Comparison of ENCODE assay signal across 13 cellular contexts in genomic region chr12:42565633-42566032, GRCh38. TPM values are rescaled to one million over a fixed set of nuclear protein-coding genes. Genes with fewer than 3 reads are reported as not detected.
DNase-seq lines count a peak whose midpoint lies in the region; ATAC-seq and TF ChIP-seq lines count a peak whose summit lies in the region.
"Had no signal": no experiment of that assay in that cellular context is flagged by ENCODE, and none has a peak within 500 bp of the region (broad histone marks: within the 10 kb centered on the region; RNA-seq: fewer than 3 reads in every experiment).

No MANE protein-coding gene starts in this region.

- peaks cover 7% of the 10 kb centered on the region for H3K36me3 Mint-ChIP-seq in mesothelial cell of epicardium
- H3K36me3 Mint-ChIP-seq: immature natural killer cell had no signal

- no peak overlapping the region for H3K4me3 Mint-ChIP-seq in mesothelial cell of epicardium
- H3K4me3 Mint-ChIP-seq: immature natural killer cell had no signal

- DNase-seq in AG09319 (ENCODE audit: extremely low read depth, low read depth) (no peak), NCI-H69 (lab: John Stamatoyannopoulos, UW) (peak; percentile 36), dermis blood vessel endothelial cell (peak; percentile 44), mesothelial cell of epicardium (ENCODE audit: low spot score in 2 of 2, unreplicated experiment in 2 of 2) (no peak), GM10266 (ENCODE audit: extremely low spot score) (no peak), erythroblast (lab: John Stamatoyannopoulos, UW) (no peak), mesenteric fat pad (ENCODE audit: low spot score) (no peak)
- DNase-seq: immature natural killer cell; KG1; NCI-H1694 treated with DMSO at 0.1 percent for 48 hours; stimulated activated CD4-positive, alpha-beta T cell treated with anti-CD3 and anti-CD28 coated beads, Interleukin-2, amount 100 ng/mL, for 48 hours had no signal

- peaks cover 32% of the 10 kb centered on the region for H3K4me1 Mint-ChIP-seq in mesothelial cell of epicardium
- H3K4me1 Mint-ChIP-seq: immature natural killer cell had no signal

- no peak for TF ChIP-seq POLR2A in erythroblast (IDR thresholded peaks at IDR 0.05; ENCODE audit: low read length)

- H3K27ac Mint-ChIP-seq in mesothelial cell of epicardium = peak overlapping the region; percentile 17
- H3K27ac Mint-ChIP-seq: immature natural killer cell had no signal

- H3K9me3 Mint-ChIP-seq in mesothelial cell of epicardium = peaks cover 3% of the 10 kb centered on the region

- TF ChIP-seq CTCF in AG09319 (IDR thresholded peaks at IDR 0.05; ENCODE audit: low read depth, low read length) (peak; percentile 18), mesothelial cell of epicardium (IDR thresholded peaks at IDR 0.05; ENCODE audit: unreplicated experiment) (no peak), GM10266 (IDR thresholded peaks at IDR 0.05; ENCODE audit: control insufficient read depth, insufficient read depth, low read depth, missing control alignments) (no peak)

- no peaks in the 10 kb centered on the region for H3K27me3 Mint-ChIP-seq in mesothelial cell of epicardium (ENCODE audit: low read depth)

- ATAC-seq in HG03039 (IDR thresholded peaks at IDR 0.05; ENCODE audit: unreplicated experiment) = no peak
- ATAC-seq: activated CD4-positive, CD25-positive, alpha-beta regulatory T cell treated with anti-CD3 and anti-CD28 coated beads, Interleukin-2, amount 50 U/mL, for 24 hours had no signal

RNA-seq across cellular contexts. Expression of gene PRICKLE1, which starts 23.9 kb away (rescaled TPM):
- total RNA-seq in dermis blood vessel endothelial cell (11.6 and 12.3 TPM in 2 replicates), mesothelial cell of epicardium (79.4 to 89.1 TPM (median 80.7 TPM) in 3 replicates), mesenteric fat pad (12.3 TPM)

Comparison
In these comparisons a context has a peak if more than half of its experiments do, and no peak if none do; other contexts are left out.
1. DNase-seq: peak in NCI-H69 (single experiment) and dermis blood vessel endothelial cell (single experiment); none in AG09319 (single experiment), mesothelial cell of epicardium (0 of 2), GM10266 (single experiment), erythroblast (0 of 2) and mesenteric fat pad (single experiment).